In the genomic region with DNA sequence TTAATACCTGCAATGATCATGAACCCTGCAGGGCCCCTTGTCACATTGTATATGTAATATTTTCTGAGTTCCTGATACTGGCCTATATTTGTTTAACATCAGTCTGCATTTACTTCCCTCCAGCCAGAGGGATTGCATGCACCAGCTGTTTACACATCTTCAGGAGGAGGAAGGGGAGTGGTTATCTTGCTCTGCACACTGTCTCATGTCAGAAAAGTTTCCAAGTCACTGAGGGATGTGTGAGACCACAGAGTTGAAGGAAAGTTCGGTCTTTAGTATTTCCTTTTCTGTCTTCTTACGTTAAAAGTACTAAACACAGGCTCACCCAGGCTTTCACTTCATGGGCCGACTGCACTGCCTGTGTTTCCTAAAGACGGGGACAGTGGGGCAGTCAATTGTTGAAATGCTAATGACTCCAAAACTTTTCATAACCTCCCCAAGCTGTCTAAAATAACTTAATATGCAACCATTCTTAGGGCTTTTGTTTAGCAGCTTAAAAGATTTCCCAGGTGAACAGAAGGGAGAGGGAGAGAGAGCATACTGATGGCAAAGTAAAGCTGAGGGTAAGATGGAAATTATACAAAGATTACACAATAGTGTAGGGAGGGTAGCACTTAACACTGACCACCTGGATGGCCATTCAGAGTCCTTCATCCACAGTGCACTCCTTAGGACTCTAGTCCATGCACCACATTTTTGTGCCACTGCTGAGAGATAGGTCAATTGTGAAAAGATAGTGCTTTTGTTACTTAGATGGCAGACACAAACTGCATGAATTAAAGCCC, we compare ENCODE assay signal across 7 cellular contexts.
DNase-seq lines count a peak whose midpoint lies in the region; ATAC-seq and TF ChIP-seq lines count a peak whose summit lies in the region.

No MANE protein-coding gene starts in this region.

- peak; percentile 90 for ATAC-seq in GM21423 (IDR thresholded peaks at IDR 0.05; ENCODE audit: unreplicated experiment)
- no peak for ATAC-seq in GM21526 (IDR thresholded peaks at IDR 0.05; ENCODE audit: low FRiP score, unreplicated experiment)

- H3K4me1 ChIP-seq in stomach smooth muscle (ENCODE audit: control insufficient read depth, insufficient read depth, low read length), result peaks cover 9% of the 10 kb centered on the region

- H3K9ac ChIP-seq in stomach smooth muscle (ENCODE audit: low read length in 2 of 2), result no peak overlapping the region

- H3K27me3 ChIP-seq in stomach smooth muscle (ENCODE audit: control insufficient read depth in 1 of 2, insufficient read depth in 2 of 2, low read length in 2 of 2), result no peaks in the 10 kb centered on the region

- no peak for TF ChIP-seq CTCF in fibroblast of the aortic adventitia (IDR thresholded peaks at IDR 0.05; ENCODE audit: insufficient read depth, low read length)

- peak overlapping the region; percentile 63 for H3K27ac ChIP-seq in stomach smooth muscle (ENCODE audit: low read length)

- H3K4me3 ChIP-seq in fibroblast of the aortic adventitia (ENCODE audit: low read depth, low read length) (no peak overlapping the region), stomach smooth muscle (ENCODE audit: low read length in 2 of 2) (peak overlapping the region; percentile 8 to 9)

- no peaks in the 10 kb centered on the region for H3K36me3 ChIP-seq in stomach smooth muscle (ENCODE audit: control insufficient read depth in 2 of 2, insufficient read depth in 2 of 2, low read length in 2 of 2)

- H3K9me3 ChIP-seq in stomach smooth muscle (ENCODE audit: control insufficient read depth in 2 of 2, low read length in 2 of 2), result no peaks in the 10 kb centered on the region

- DNase-seq in NCI-H510A treated with DMSO at 0.1 percent for 48 hours (lab: John Stamatoyannopoulos, UW) (peak; percentile 88), fibroblast of the aortic adventitia (ENCODE audit: low read depth) (peak; percentile 74), COR-L47 (lab: John Stamatoyannopoulos, UW) (no peak)
- no peak for DNase-seq in stimulated activated naive CD4-positive, alpha-beta T cell treated with Interleukin-2 at 50 U/mL for 16 hours (lab: John Stamatoyannopoulos, UW)

Comparison
In these comparisons a context has a peak if more than half of its experiments do, and no peak if none do; other contexts are left out.
1. DNase-seq: peak in NCI-H510A treated with DMSO at 0.1 percent for 48 hours (single experiment) and fibroblast of the aortic adventitia (single experiment); none in stimulated activated naive CD4-positive, alpha-beta T cell treated with Interleukin-2 at 50 U/mL for 16 hours (single experiment) and COR-L47 (single experiment).